In the genomic region with DNA sequence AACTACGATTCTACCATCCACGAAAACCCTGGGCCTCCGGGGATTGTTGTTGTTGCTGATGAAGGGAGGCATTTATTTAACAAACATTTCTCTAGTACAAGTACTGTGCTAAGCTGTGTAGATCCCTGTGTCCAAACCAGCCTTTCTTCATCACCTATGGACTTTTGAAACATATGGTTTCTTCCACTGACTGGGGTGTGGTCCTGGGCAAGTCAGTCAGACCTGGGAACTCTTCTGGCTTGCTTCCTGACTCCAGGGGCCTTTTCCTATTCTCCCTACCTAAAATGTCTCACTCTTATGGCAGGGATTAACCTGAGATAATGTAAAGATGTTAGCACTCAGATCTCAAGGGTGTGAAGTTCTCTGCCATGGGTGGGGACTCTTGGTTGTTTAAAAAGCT, we compare ENCODE assay signal across 1 cellular context.
TF ChIP-seq lines count a peak whose summit lies in the region.

No MANE protein-coding gene starts in this region.

TF ChIP-seq in HCT116, 20 proteins besides CTCF, POLR2A, EP300 and RAD21 (continued from another document):
- TF ChIP-seq EGR1 (IDR thresholded peaks at IDR 0.05; ENCODE audit: low read depth): no peak
- no peak for TF ChIP-seq SP1 (IDR thresholded peaks at IDR 0.05; ENCODE audit: low read depth)
- no peak for TF ChIP-seq EZH2 (IDR thresholded peaks at IDR 0.05)
- TF ChIP-seq REST (IDR thresholded peaks at IDR 0.05; ENCODE audit: low read depth): no peak
- TF ChIP-seq ELF1 (IDR thresholded peaks at IDR 0.05; ENCODE audit: borderline replicate concordance, low read depth): no peak
- no peak for TF ChIP-seq JUND (IDR thresholded peaks at IDR 0.05)
- no peak for TF ChIP-seq SIN3A (IDR thresholded peaks at IDR 0.05; ENCODE audit: low read depth)
- no peak for TF ChIP-seq ATF3 (IDR thresholded peaks at IDR 0.05)
